In the genomic region with DNA sequence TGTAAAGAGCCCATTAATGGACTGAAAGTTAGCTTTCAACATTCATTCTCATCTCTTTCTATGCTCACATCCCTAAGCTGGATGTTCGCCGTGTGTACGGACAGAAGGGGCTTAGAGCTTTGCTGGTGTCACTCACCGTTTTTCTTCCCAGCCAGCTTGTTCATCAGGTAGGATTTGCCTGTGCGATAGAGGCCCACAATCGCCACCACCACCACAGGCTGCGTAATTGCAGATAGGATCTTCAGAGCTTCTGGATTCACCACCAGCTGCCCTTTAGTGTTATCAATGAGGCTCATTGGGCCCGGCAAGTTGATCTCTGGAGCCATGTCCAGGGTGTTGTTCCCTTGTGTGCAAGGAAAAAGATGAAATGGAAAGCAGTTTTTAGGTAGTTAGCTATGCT, we compare ENCODE assay signal across 1 cellular context.
TF ChIP-seq lines count a peak whose summit lies in the region.

No MANE protein-coding gene starts in this region.

TF ChIP-seq in K562, 482 proteins besides CTCF, POLR2A, EP300 and RAD21 (continues in another document):
- TF ChIP-seq SIX5 (IDR thresholded peaks at IDR 0.05; ENCODE audit: borderline replicate concordance in 1 of 2, insufficient read depth in 1 of 2, low read depth in 1 of 2, low read length in 2 of 2) (no peak), HMGN3 (IDR thresholded peaks at IDR 0.05; ENCODE audit: borderline replicate concordance, extremely low read depth, insufficient read length, low read depth, low read length) (no peak), ZNF311 (CRISPR knock-in tag; IDR thresholded peaks at IDR 0.05) (no peak), SMAD4 (CRISPR knock-in tag; conservative IDR thresholded peaks at IDR 0.05) (no peak), IFI16 (CRISPR knock-in tag; IDR thresholded peaks at IDR 0.05) (no peak), TEAD4 (IDR thresholded peaks at IDR 0.05; ENCODE audit: low read length) (peak; percentile 82), TEAD4 (CRISPR knock-in tag; IDR thresholded peaks at IDR 0.05; ENCODE audit: borderline replicate concordance) (no peak), CBFA2T3 (IDR thresholded peaks at IDR 0.05) (peak; percentile 78), TAF7 (tag; IDR thresholded peaks at IDR 0.05) (no peak), SAFB (IDR thresholded peaks at IDR 0.05; ENCODE audit: borderline replicate concordance, low read depth, low read length) (no peak), ZKSCAN1 (IDR thresholded peaks at IDR 0.05; ENCODE audit: low read depth, low read length) (no peak), RBFOX2 (IDR thresholded peaks at IDR 0.05; ENCODE audit: low read depth, low read length) (no peak), MECOM (CRISPR knock-in tag; IDR thresholded peaks at IDR 0.05) (no peak), POLR2AphosphoS5 (IDR thresholded peaks at IDR 0.05; ENCODE audit: control insufficient read depth, insufficient read depth, low read depth, low read length) (no peak; the same call in 1 of the 2 replicates), CBFA2T2 (conservative IDR thresholded peaks at IDR 0.05) (peak; percentile 68), BCOR (IDR thresholded peaks at IDR 0.05) (no peak), NCOR1 (IDR thresholded peaks at IDR 0.05) (peak; percentile 43; the same call in 1 of the 2 replicates), SIN3B (IDR thresholded peaks at IDR 0.05; ENCODE audit: low read depth) (no peak), STAT5A (IDR thresholded peaks at IDR 0.05; ENCODE audit: borderline replicate concordance, low read length) (peak; percentile 11; the same call in 1 of the 2 replicates), RFX7 (CRISPR knock-in tag; IDR thresholded peaks at IDR 0.05) (no peak), TOE1 (IDR thresholded peaks at IDR 0.05; ENCODE audit: borderline replicate concordance) (no peak), TOE1 (CRISPR knock-in tag; IDR thresholded peaks at IDR 0.05; ENCODE audit: borderline replicate concordance, low read depth) (no peak), HOXB6 (CRISPR knock-in tag; IDR thresholded peaks at IDR 0.05; ENCODE audit: borderline replicate concordance) (no peak), MAFF (IDR thresholded peaks at IDR 0.05; ENCODE audit: low read length) (no peak), MGA (IDR thresholded peaks at IDR 0.05) (no peak), RBM34 (IDR thresholded peaks at IDR 0.05; ENCODE audit: borderline replicate concordance, insufficient read depth, low read length) (no peak)
- TF ChIP-seq, protein P1, sequence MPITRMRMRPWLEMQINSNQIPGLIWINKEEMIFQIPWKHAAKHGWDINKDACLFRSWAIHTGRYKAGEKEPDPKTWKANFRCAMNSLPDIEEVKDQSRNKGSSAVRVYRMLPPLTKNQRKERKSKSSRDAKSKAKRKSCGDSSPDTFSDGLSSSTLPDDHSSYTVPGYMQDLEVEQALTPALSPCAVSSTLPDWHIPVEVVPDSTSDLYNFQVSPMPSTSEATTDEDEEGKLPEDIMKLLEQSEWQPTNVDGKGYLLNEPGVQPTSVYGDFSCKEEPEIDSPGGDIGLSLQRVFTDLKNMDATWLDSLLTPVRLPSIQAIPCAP (CRISPR knock-in tag; IDR thresholded peaks at IDR 0.05; ENCODE audit: borderline replicate concordance) = no peak
- TF ChIP-seq, protein P2, sequence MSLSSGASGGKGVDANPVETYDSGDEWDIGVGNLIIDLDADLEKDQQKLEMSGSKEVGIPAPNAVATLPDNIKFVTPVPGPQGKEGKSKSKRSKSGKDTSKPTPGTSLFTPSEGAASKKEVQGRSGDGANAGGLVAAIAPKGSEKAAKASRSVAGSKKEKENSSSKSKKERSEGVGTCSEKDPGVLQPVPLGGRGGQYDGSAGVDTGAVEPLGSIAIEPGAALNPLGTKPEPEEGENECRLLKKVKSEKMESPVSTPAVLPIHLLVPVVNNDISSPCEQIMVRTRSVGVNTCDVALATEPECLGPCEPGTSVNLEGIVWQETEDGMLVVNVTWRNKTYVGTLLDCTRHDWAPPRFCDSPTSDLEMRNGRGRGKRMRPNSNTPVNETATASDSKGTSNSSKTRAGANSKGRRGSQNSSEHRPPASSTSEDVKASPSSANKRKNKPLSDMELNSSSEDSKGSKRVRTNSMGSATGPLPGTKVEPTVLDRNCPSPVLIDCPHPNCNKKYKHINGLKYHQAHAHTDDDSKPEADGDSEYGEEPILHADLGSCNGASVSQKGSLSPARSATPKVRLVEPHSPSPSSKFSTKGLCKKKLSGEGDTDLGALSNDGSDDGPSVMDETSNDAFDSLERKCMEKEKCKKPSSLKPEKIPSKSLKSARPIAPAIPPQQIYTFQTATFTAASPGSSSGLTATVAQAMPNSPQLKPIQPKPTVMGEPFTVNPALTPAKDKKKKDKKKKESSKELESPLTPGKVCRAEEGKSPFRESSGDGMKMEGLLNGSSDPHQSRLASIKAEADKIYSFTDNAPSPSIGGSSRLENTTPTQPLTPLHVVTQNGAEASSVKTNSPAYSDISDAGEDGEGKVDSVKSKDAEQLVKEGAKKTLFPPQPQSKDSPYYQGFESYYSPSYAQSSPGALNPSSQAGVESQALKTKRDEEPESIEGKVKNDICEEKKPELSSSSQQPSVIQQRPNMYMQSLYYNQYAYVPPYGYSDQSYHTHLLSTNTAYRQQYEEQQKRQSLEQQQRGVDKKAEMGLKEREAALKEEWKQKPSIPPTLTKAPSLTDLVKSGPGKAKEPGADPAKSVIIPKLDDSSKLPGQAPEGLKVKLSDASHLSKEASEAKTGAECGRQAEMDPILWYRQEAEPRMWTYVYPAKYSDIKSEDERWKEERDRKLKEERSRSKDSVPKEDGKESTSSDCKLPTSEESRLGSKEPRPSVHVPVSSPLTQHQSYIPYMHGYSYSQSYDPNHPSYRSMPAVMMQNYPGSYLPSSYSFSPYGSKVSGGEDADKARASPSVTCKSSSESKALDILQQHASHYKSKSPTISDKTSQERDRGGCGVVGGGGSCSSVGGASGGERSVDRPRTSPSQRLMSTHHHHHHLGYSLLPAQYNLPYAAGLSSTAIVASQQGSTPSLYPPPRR (CRISPR knock-in tag; IDR thresholded peaks at IDR 0.05; ENCODE audit: borderline replicate concordance) = no peak
- TF ChIP-seq, protein P3, sequence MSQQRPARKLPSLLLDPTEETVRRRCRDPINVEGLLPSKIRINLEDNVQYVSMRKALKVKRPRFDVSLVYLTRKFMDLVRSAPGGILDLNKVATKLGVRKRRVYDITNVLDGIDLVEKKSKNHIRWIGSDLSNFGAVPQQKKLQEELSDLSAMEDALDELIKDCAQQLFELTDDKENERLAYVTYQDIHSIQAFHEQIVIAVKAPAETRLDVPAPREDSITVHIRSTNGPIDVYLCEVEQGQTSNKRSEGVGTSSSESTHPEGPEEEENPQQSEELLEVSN (IDR thresholded peaks at IDR 0.05; ENCODE audit: borderline replicate concordance in 1 of 2, extremely low read depth in 1 of 2, insufficient read depth in 1 of 2, insufficient read length in 1 of 2, low read depth in 1 of 2, low read length in 1 of 2, poor library complexity in 1 of 2, severe bottlenecking in 1 of 2) = no peak
